17 cellular contexts compared by ENCODE assay signal in the genomic region with DNA sequence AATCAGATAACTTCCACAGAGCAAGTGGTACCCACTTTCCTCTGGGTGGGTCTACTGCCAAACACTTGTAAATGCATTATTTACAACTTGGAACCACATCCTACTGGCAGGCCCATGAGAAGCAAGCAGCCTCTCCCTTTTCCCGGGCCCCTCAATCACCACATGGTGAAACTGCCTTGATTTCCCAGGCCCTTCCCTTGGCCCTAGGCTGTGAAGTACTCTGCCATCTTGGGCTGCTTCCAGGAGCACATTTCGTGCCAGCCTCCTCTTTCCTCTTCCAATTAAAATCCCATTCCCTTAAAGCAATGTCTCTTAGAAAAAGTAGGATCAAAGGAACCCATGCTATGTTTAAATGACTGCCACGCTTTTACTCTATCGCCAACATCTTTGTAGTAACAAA.
DNase-seq lines count a peak whose midpoint lies in the region; ATAC-seq and TF ChIP-seq lines count a peak whose summit lies in the region.
"Had no signal": no experiment of that assay in that cellular context is flagged by ENCODE, and none has a peak within 500 bp of the region (broad histone marks: within the 10 kb centered on the region; RNA-seq: fewer than 3 reads in every experiment).

No MANE protein-coding gene starts in this region.

- H3K4me3 ChIP-seq in esophagus muscularis mucosa (no peak overlapping the region), aorta (ENCODE audit: low read length in 2 of 2) (no peak overlapping the region)
- H3K4me3 ChIP-seq: BLaER1 treated with 17β-estradiol and CSF1 and Interleukin-3, amounts not matched to agents 10 nM and 100 nM had no signal

- H3K4me1 ChIP-seq in esophagus muscularis mucosa (no peaks in the 10 kb centered on the region), aorta (ENCODE audit: control insufficient read depth in 1 of 2, insufficient read depth in 2 of 2, low read length in 2 of 2) (no peaks in the 10 kb centered on the region)
- H3K4me1 ChIP-seq: BE2C; BLaER1 treated with 17β-estradiol and CSF1 and Interleukin-3, amounts not matched to agents 10 nM and 100 nM had no signal

- peak; percentile 0 for DNase-seq in NCI-H446 treated with DMSO at 0.1 percent for 48 hours (lab: John Stamatoyannopoulos, UW)
- peak; percentile 77 for DNase-seq in esophagus muscularis mucosa (ENCODE audit: extremely low spot score)
- DNase-seq in medulla oblongata (ENCODE audit: extremely low spot score) = peak; percentile 30
- DNase-seq in aorta = no peak
- DNase-seq in AG08395 (ENCODE audit: low spot score) = no peak
- DNase-seq in middle frontal gyrus (ENCODE audit: extremely low spot score, low spot score) = no peak
- DNase-seq: BE2C; CD4-positive, alpha-beta T cell; CD8-positive, alpha-beta memory T cell; DMS 273 treated with DMSO at 0.1 percent for 48 hours; DMS53; DMS79 treated with DMSO at 0.1 percent for 48 hours; GF-D8; GOT3; H7; HCEC 1CT had no signal

- peaks cover 0 to 15% (median 0%) of the 10 kb centered on the region in 4 donors for H3K27me3 ChIP-seq in esophagus muscularis mucosa
- H3K27me3 ChIP-seq in aorta (ENCODE audit: control insufficient read depth in 1 of 2, insufficient read depth in 2 of 2, low read length in 1 of 2) = no peaks in the 10 kb centered on the region
- H3K27me3 ChIP-seq: BE2C; BLaER1 treated with 17β-estradiol and CSF1 and Interleukin-3, amounts not matched to agents 10 nM and 100 nM had no signal

- intact Hi-C loops in esophagus muscularis mucosa (cut with DNase I) = no loop called here
- intact Hi-C loops in aorta (cut with DNase I) = no loop called here

- no peaks in the 10 kb centered on the region for H3K9me3 ChIP-seq in esophagus muscularis mucosa
- no peaks in the 10 kb centered on the region for H3K9me3 ChIP-seq in aorta (ENCODE audit: control insufficient read depth, low read length)
- H3K9me3 ChIP-seq: BE2C; BLaER1 treated with 17β-estradiol and CSF1 and Interleukin-3, amounts not matched to agents 10 nM and 100 nM had no signal

- WGBS in esophagus muscularis mucosa = 79% methylated on average over 4 of the region's 4 CpGs
- WGBS in aorta, 2 donors = 67 to 70% methylated on average over 4 of the region's 4 CpGs

- no peaks in the 10 kb centered on the region for H3K36me3 ChIP-seq in esophagus muscularis mucosa
- no peaks in the 10 kb centered on the region for H3K36me3 ChIP-seq in aorta (ENCODE audit: control insufficient read depth in 1 of 2, insufficient read depth in 2 of 2, low read length in 1 of 2)
- H3K36me3 ChIP-seq: BE2C; BLaER1 treated with 17β-estradiol and CSF1 and Interleukin-3, amounts not matched to agents 10 nM and 100 nM had no signal

- no peak for TF ChIP-seq POLR2A in esophagus muscularis mucosa (IDR thresholded peaks at IDR 0.05; ENCODE audit: low read depth)

- H3K27ac ChIP-seq in esophagus muscularis mucosa (replicated peaks in 1 of 4) = no peak overlapping the region
- no peak overlapping the region for H3K27ac ChIP-seq in aorta (ENCODE audit: low read depth in 1 of 2, low read length in 2 of 2)
- H3K27ac ChIP-seq: BLaER1 treated with 17β-estradiol and CSF1 and Interleukin-3, amounts not matched to agents 10 nM and 100 nM had no signal

- TF ChIP-seq EP300 in esophagus muscularis mucosa (IDR thresholded peaks at IDR 0.05) = no peak

- TF ChIP-seq CTCF in esophagus muscularis mucosa (IDR thresholded peaks at IDR 0.05) = no peak

- ATAC-seq in aorta (ENCODE audit: low FRiP score) = no peak

Comparison
In these comparisons a context has a peak if more than half of its experiments do, and no peak if none do; other contexts are left out.
1. DNase-seq: peak in NCI-H446 treated with DMSO at 0.1 percent for 48 hours (single experiment), esophagus muscularis mucosa (single experiment) and medulla oblongata (single experiment); none in aorta (0 of 2), AG08395 (single experiment) and middle frontal gyrus (single experiment).